Comparison of ENCODE assay signal across 19 cellular contexts in genomic region chr4:8099981-8100464, GRCh38. TPM values are rescaled to one million over a fixed set of nuclear protein-coding genes. Genes with fewer than 3 reads are reported as not detected.
DNase-seq lines count a peak whose midpoint lies in the region; ATAC-seq, FAIRE-seq and TF ChIP-seq lines count a peak whose summit lies in the region.
"Had no signal": no experiment of that assay in that cellular context is flagged by ENCODE, and none has a peak within 500 bp of the region (broad histone marks: within the 10 kb centered on the region; RNA-seq: fewer than 3 reads in every experiment).

No MANE protein-coding gene starts in this region.

- TF ChIP-seq CTCF in AG10803 (conservative IDR thresholded peaks at IDR 0.05; ENCODE audit: low read length) (no peak), bronchial epithelial cell (IDR thresholded peaks at IDR 0.05; ENCODE audit: insufficient read depth, low read length, severe bottlenecking) (no peak), left ventricle myocardium inferior (IDR thresholded peaks at IDR 0.05; ENCODE audit: borderline replicate concordance) (no peak), sigmoid colon (IDR thresholded peaks at IDR 0.05) (no peak)

- FAIRE-seq in bronchial epithelial cell (lab: Jason Lieb, UNC) = peak; percentile 36

- TF ChIP-seq POLR2A in sigmoid colon (IDR thresholded peaks at IDR 0.05) = no peak

- H3K27me3 ChIP-seq in bronchial epithelial cell (ENCODE audit: control insufficient read depth, insufficient read depth, low read length) (peaks cover 2% of the 10 kb centered on the region), left ventricle myocardium inferior (ENCODE audit: low read depth) (peaks cover 7% of the 10 kb centered on the region), sigmoid colon (no peaks in the 10 kb centered on the region)

- peak; percentile 22 for DNase-seq in AG10803 (ENCODE audit: low read depth)
- DNase-seq in bronchial epithelial cell (ENCODE audit: low read depth) = no peak
- DNase-seq in left ventricle myocardium inferior = no peak
- DNase-seq in sigmoid colon = no peak
- no peak for DNase-seq in T-helper 9 cell
- no peak for DNase-seq in islet precursor cell
- DNase-seq in SW 1271 (lab: John Stamatoyannopoulos, UW) = no peak
- DNase-seq: ACHN; activated CD4-positive, alpha-beta T cell treated with anti-CD3 and anti-CD28 coated beads, Interleukin-2, amount 50 U/mL, for 1 hour; activated naive CD4-positive, alpha-beta T cell; aorta; DMS53; MM.1S; NCI-H1694 treated with DMSO at 0.1 percent for 48 hours; NCI-H446 treated with DMSO at 0.1 percent for 48 hours; nucleus accumbens had no signal

- intact Hi-C loops in left ventricle myocardium inferior (cut with micrococcal nuclease) (no loop called here), sigmoid colon (cut with DNase I) (no loop called here)

- no peaks in the 10 kb centered on the region for H3K9me3 ChIP-seq in left ventricle myocardium inferior (replicated peaks)
- no peaks in the 10 kb centered on the region for H3K9me3 ChIP-seq in sigmoid colon

- WGBS in sigmoid colon, 2 donors = 50 to 69% methylated on average over 4 of the region's 4 CpGs

- peaks cover 27% of the 10 kb centered on the region for H3K4me1 ChIP-seq in left ventricle myocardium inferior
- peaks cover 0 to 8% (median 0%) of the 10 kb centered on the region in 4 donors for H3K4me1 ChIP-seq in sigmoid colon

- TF ChIP-seq EP300 in sigmoid colon (IDR thresholded peaks at IDR 0.05) = peak in 3 of 4 donors; percentile 23 to 71 (median 26)

- ATAC-seq in HG02759 (IDR thresholded peaks at IDR 0.05; ENCODE audit: unreplicated experiment) = no peak

- no peaks in the 10 kb centered on the region for H3K36me3 ChIP-seq in bronchial epithelial cell (ENCODE audit: control insufficient read depth, insufficient read depth, low read length)
- H3K36me3 ChIP-seq in left ventricle myocardium inferior = peaks cover 9% of the 10 kb centered on the region
- H3K36me3 ChIP-seq in sigmoid colon = no peaks in the 10 kb centered on the region

- H3K4me3 ChIP-seq in AG10803 (ENCODE audit: low read length) (no peak overlapping the region), bronchial epithelial cell (ENCODE audit: low read depth, low read length) (no peak overlapping the region), left ventricle myocardium inferior (no peak overlapping the region), sigmoid colon (no peak overlapping the region)
- H3K4me3 ChIP-seq: smooth muscle cell had no signal

- H3K27ac ChIP-seq in left ventricle myocardium inferior (replicated peaks) (peak overlapping the region; percentile 11), sigmoid colon (peak overlapping the region in 1 of 4 donors; percentile 58)

RNA-seq across cellular contexts. Expression of gene ABLIM2, which starts 58.6 kb away (rescaled TPM):
- total RNA-seq in bronchial epithelial cell (1.1 and 2.8 TPM in 2 replicates), left ventricle myocardium inferior (43.5 TPM), sigmoid colon (1 to 10 TPM; 3.1 to 8.9 (median 5.6) TPM)
- 10 to 100 TPM in 2 of 3 donors, 1 to 10 TPM in 1; 7.4 to 15.0 (median 11.3) TPM for polyA plus RNA-seq in sigmoid colon
- total RNA-seq: smooth muscle cell had no signal
- polyA plus RNA-seq: CD14-positive monocyte had no signal
